Comparison of ENCODE assay signal across 6 cellular contexts in genomic region chr16:668519-669171, GRCh38. TPM values are rescaled to one million over a fixed set of nuclear protein-coding genes. Genes with fewer than 3 reads are reported as not detected.
A peak's percentile ranks its signal among the peaks of the same experiment; 100 is the strongest.
DNase-seq lines count a peak whose midpoint lies in the region; TF ChIP-seq lines count a peak whose summit lies in the region.

No MANE protein-coding gene starts in this region.

- peak overlapping the region; percentile 51 for H3K27ac ChIP-seq in mammary epithelial cell (ENCODE audit: insufficient read depth, low read depth, low read length)

- CTCF ChIA-PET in mammary epithelial cell (lab: Charles Lee; ENCODE audit: low non-redundant PET) = no interaction called here

- peak overlapping the region; percentile 79 to 92 (median 88) for H3K4me3 ChIP-seq in mammary epithelial cell (replicated peaks in 1 of 3; ENCODE audit: insufficient read depth in 1 of 3, low read depth in 2 of 3, low read length in 3 of 3)
- H3K4me3 ChIP-seq in neuron (ENCODE audit: low read length) = peak overlapping the region; percentile 92

- H3K79me2 ChIP-seq in mammary epithelial cell (ENCODE audit: insufficient read depth, low read length) = peaks cover 49% of the 10 kb centered on the region

- WGBS in mammary epithelial cell (ENCODE audit: low coverage, missing lambda C conversion rate) = 2% methylated on average over 14 of the region's 50 CpGs

- H2AFZ ChIP-seq in mammary epithelial cell (ENCODE audit: low read depth, low read length) (no peak overlapping the region), neuron (ENCODE audit: low read depth, low read length) (no peak overlapping the region)

- no peaks in the 10 kb centered on the region for H3K27me3 ChIP-seq in mammary epithelial cell (ENCODE audit: insufficient read depth, low read length)
- no peaks in the 10 kb centered on the region for H3K27me3 ChIP-seq in neuron (ENCODE audit: insufficient read depth, low read length)

- in situ Hi-C loops in mammary epithelial cell (cut with MboI; ENCODE audit: low sequenced_read_pairs in 2 of 2) = no loop called here

- BruUV-seq in mammary epithelial cell (replicated peaks; lab: Mats Ljungman, UMichigan) = no TSS peak

- H4K20me1 ChIP-seq in mammary epithelial cell (ENCODE audit: insufficient read depth, low read length) = no peaks in the 10 kb centered on the region

- H3K4me2 ChIP-seq in mammary epithelial cell (ENCODE audit: insufficient read depth, low read depth, low read length) = peak overlapping the region; percentile 98

- TF ChIP-seq CTCF in mammary epithelial cell (conservative IDR thresholded peaks at IDR 0.05 in 1 of 2, IDR thresholded peaks at IDR 0.05 in 1 of 2; ENCODE audit: extremely low read depth in 1 of 2, insufficient read depth in 1 of 2, low read depth in 1 of 2, low read length in 2 of 2) = no peak

- H3K9ac ChIP-seq in mammary epithelial cell (ENCODE audit: insufficient read depth, low read length) = peak overlapping the region; percentile 73

- H3K4me1 ChIP-seq in mammary epithelial cell (ENCODE audit: insufficient read depth, low read length) = peaks cover 33% of the 10 kb centered on the region
- H3K4me1 ChIP-seq in neuron (ENCODE audit: insufficient read depth, low read length) = peaks cover 11% of the 10 kb centered on the region

- DNase-seq in NCI-H146 (lab: John Stamatoyannopoulos, UW) (peak; percentile 50), NCI-H146 treated with DMSO at 0.1 percent for 48 hours (lab: John Stamatoyannopoulos, UW; ENCODE audit: unreplicated experiment) (no peak), mammary epithelial cell (no peak), activated gamma-delta T cell (lab: John Stamatoyannopoulos, UW) (no peak), superior temporal gyrus (ENCODE audit: extremely low spot score) (no peak)

- H3K36me3 ChIP-seq in mammary epithelial cell (ENCODE audit: insufficient read depth, low read length) = no peaks in the 10 kb centered on the region
- peaks cover 44% of the 10 kb centered on the region for H3K36me3 ChIP-seq in neuron (ENCODE audit: insufficient read depth, low read length)

- intact Hi-C loops in mammary epithelial cell (cut with micrococcal nuclease) = loop anchor here (2.0 to 5.0 kb wide), 2 partner anchors 20 to 276 kb away; partner anchors contain the start of gene WDR90

- dilution Hi-C loops in mammary epithelial cell (cut with HindIII; ENCODE audit: low sequenced_read_pairs) = no loop called here

- no peaks in the 10 kb centered on the region for H3K9me3 ChIP-seq in mammary epithelial cell (replicated peaks; ENCODE audit: insufficient read depth, low read length)
- H3K9me3 ChIP-seq in neuron (ENCODE audit: low read length) = no peaks in the 10 kb centered on the region

RNA-seq across cellular contexts. Expression of gene RHOT2, which starts 0.7 kb away (rescaled TPM):
- 100 to 1,000 TPM in 1 of 2 donors, 10 to 100 TPM in 1; 48.8 to 154 TPM for total RNA-seq in mammary epithelial cell
- polyA plus RNA-seq in mammary epithelial cell = 87.3 TPM
- 29.5 TPM for polyA minus RNA-seq in mammary epithelial cell

RNA-seq across cellular contexts. Expression of gene RHBDL1, which starts 6.8 kb away (rescaled TPM):
- 1 to 10 TPM; 3.2 to 6.1 TPM for total RNA-seq in mammary epithelial cell
- polyA plus RNA-seq in mammary epithelial cell = 2.1 TPM
- polyA minus RNA-seq in mammary epithelial cell = not detected

RNA-seq across cellular contexts. Expression of gene STUB1, which starts 11.6 kb away (rescaled TPM):
- 100 to 1,000 TPM; 126 to 156 TPM for total RNA-seq in mammary epithelial cell
- polyA plus RNA-seq in mammary epithelial cell = 189 TPM
- polyA minus RNA-seq in mammary epithelial cell = 105 TPM

RNA-seq across cellular contexts. Expression of gene JMJD8, which starts 15.5 kb away (rescaled TPM):
- 10 to 100 TPM; 21.2 to 32.4 TPM for total RNA-seq in mammary epithelial cell
- polyA plus RNA-seq in mammary epithelial cell = 42.5 TPM
- polyA minus RNA-seq in mammary epithelial cell = 18.5 TPM

RNA-seq across cellular contexts. Expression of gene WDR90, which starts 19.5 kb away (rescaled TPM):
- 10 to 100 TPM in 1 of 2 donors, 1 to 10 TPM in 1; 7.5 to 41.7 TPM for total RNA-seq in mammary epithelial cell
- 14.6 TPM for polyA plus RNA-seq in mammary epithelial cell
- polyA minus RNA-seq in mammary epithelial cell = 5.0 TPM
